In genomic region chr3:152160350-152161011, GRCh38 we compare ENCODE assay signal across 23 cellular contexts.
A peak's percentile ranks its signal among the peaks of the same experiment; 100 is the strongest.
DNase-seq lines count a peak whose midpoint lies in the region; ATAC-seq, FAIRE-seq and TF ChIP-seq lines count a peak whose summit lies in the region.
"Had no signal": no experiment of that assay in that cellular context is flagged by ENCODE, and none has a peak within 500 bp of the region (broad histone marks: within the 10 kb centered on the region; RNA-seq: fewer than 3 reads in every experiment).

No MANE protein-coding gene starts in this region.

- H3K4me2 ChIP-seq in astrocyte (ENCODE audit: low read length): no peak overlapping the region

- no peak overlapping the region for H3K27ac Mint-ChIP-seq in astrocyte (ENCODE audit: unreplicated experiment)
- H3K27ac Mint-ChIP-seq: memory B cell; naive B cell; stimulated activated naive CD8-positive, alpha-beta T cell treated with anti-CD3 and anti-CD28 coated beads, Interleukin-15, amount 100 ng/mL, for 72 hours had no signal

- no peak for TF ChIP-seq POLR2A in transverse colon (IDR thresholded peaks at IDR 0.05)

- no peaks in the 10 kb centered on the region for H3K36me3 Mint-ChIP-seq in astrocyte (ENCODE audit: low read depth, unreplicated experiment)

- H3K4me3 ChIP-seq in astrocyte (ENCODE audit: insufficient read depth, low read depth, low read length) (no peak overlapping the region), transverse colon (no peak overlapping the region), right atrium auricular region (no peak overlapping the region)
- H3K4me3 ChIP-seq: ovary, upper lobe of right lung had no signal

- no peaks in the 10 kb centered on the region for H3K79me2 ChIP-seq in astrocyte (ENCODE audit: insufficient read depth, low read length)

- TF ChIP-seq CTCF in astrocyte (IDR thresholded peaks at IDR 0.05; ENCODE audit: insufficient read depth, low read depth, low read length) (no peak), transverse colon (IDR thresholded peaks at IDR 0.05) (no peak), right atrium auricular region (IDR thresholded peaks at IDR 0.05) (no peak)

- H3K9me3 ChIP-seq in astrocyte (ENCODE audit: insufficient read depth, low read depth, low read length) (no peaks in the 10 kb centered on the region), transverse colon (peaks cover 0 to 3% of the 10 kb centered on the region in 2 donors), right atrium auricular region (no peaks in the 10 kb centered on the region)
- H3K9me3 ChIP-seq: ovary, upper lobe of right lung had no signal

- H3K9me3 Mint-ChIP-seq in astrocyte (ENCODE audit: unreplicated experiment): peaks cover 3% of the 10 kb centered on the region
- H3K9me3 Mint-ChIP-seq: memory B cell had no signal

- no peak for TF ChIP-seq EP300 in transverse colon (IDR thresholded peaks at IDR 0.05; ENCODE audit: low read depth)

- no peaks in the 10 kb centered on the region for H3K27me3 ChIP-seq in astrocyte (ENCODE audit: insufficient read depth, low read length)
- no peaks in the 10 kb centered on the region for H3K27me3 ChIP-seq in transverse colon
- H3K27me3 ChIP-seq in right atrium auricular region: no peaks in the 10 kb centered on the region
- H3K27me3 ChIP-seq: upper lobe of right lung had no signal

- in situ Hi-C loops in transverse colon (cut with MboI; ENCODE audit: low pct_ligation_motif_present in 1 of 4, low pct_unique_long_range_greater_than_20kb in 1 of 4, low sequenced_read_pairs in 3 of 4): no loop called here

- no peak for FAIRE-seq in astrocyte (lab: Jason Lieb, UNC)
- FAIRE-seq: H1 had no signal

- no peak overlapping the region for H3K4me3 Mint-ChIP-seq in astrocyte (ENCODE audit: unreplicated experiment)
- H3K4me3 Mint-ChIP-seq: memory B cell; naive B cell; stimulated activated naive CD8-positive, alpha-beta T cell treated with anti-CD3 and anti-CD28 coated beads, Interleukin-15, amount 100 ng/mL, for 72 hours had no signal

- no peaks in the 10 kb centered on the region for H4K20me1 ChIP-seq in astrocyte (ENCODE audit: insufficient read depth, low read length)

- ATAC-seq in GM18520 (IDR thresholded peaks at IDR 0.05; ENCODE audit: unreplicated experiment): peak; percentile 27
- peak; percentile 45 for ATAC-seq in HG02852 (IDR thresholded peaks at IDR 0.05; ENCODE audit: unreplicated experiment)
- ATAC-seq: left cardiac atrium; right cardiac atrium; stimulated activated naive CD8-positive, alpha-beta T cell treated with anti-CD3 and anti-CD28 coated beads, Interleukin-15, amount 100 ng/mL, for 72 hours; upper lobe of right lung had no signal

- no peak overlapping the region for H3K9ac ChIP-seq in astrocyte (ENCODE audit: low read length)

- WGBS in transverse colon (ENCODE audit: low coverage in 1 of 2), 2 donors: 67 to 77% methylated on average over 5 of the region's 5 CpGs

- H2AFZ ChIP-seq in astrocyte (ENCODE audit: low read depth, low read length): peak overlapping the region; percentile 42

- H3K27ac ChIP-seq in astrocyte (ENCODE audit: low read depth, low read length): no peak overlapping the region
- H3K27ac ChIP-seq in transverse colon: peak overlapping the region; percentile 4 to 44 (median 28)
- no peak overlapping the region for H3K27ac ChIP-seq in right atrium auricular region
- H3K27ac ChIP-seq: ovary, RWPE1, upper lobe of right lung had no signal

- DNase-seq in astrocyte (ENCODE audit: low read depth): no peak
- DNase-seq in transverse colon: no peak
- DNase-seq in right atrium auricular region (ENCODE audit: low spot score): no peak
- DNase-seq in DMS153 (lab: John Stamatoyannopoulos, UW): no peak
- no peak for DNase-seq in activated effector memory CD4-positive, alpha-beta T cell treated with Interleukin-2 at 50 U/mL for 16 hours
- DNase-seq: activated CD4-positive, alpha-beta T cell treated with anti-CD3 and anti-CD28 coated beads, Interleukin-2, amount 50 U/mL, for 4 hours; cortex of kidney; DMS 273 treated with DMSO at 0.1 percent for 48 hours; KG1; left cardiac atrium; naive B cell; NCI-H2171 treated with DMSO at 0.1 percent for 48 hours; NCI-H524 treated with DMSO at 0.1 percent for 48 hours; ovary; right cardiac atrium; stimulated activated naive CD8-positive, alpha-beta T cell treated with anti-CD3 and anti-CD28 coated beads, Interleukin-15, amount 100 ng/mL, for 72 hours; T-helper 9 cell; upper lobe of right lung had no signal

- intact Hi-C loops in transverse colon (cut with DNase I; ENCODE audit: low total_unique reads): no loop called here

- peaks cover 10% of the 10 kb centered on the region for H3K4me1 Mint-ChIP-seq in astrocyte (ENCODE audit: low read depth, unreplicated experiment)
- H3K4me1 Mint-ChIP-seq: memory B cell; naive B cell; stimulated activated naive CD8-positive, alpha-beta T cell treated with anti-CD3 and anti-CD28 coated beads, Interleukin-15, amount 100 ng/mL, for 72 hours had no signal

- peaks cover 9% of the 10 kb centered on the region for H3K4me1 ChIP-seq in astrocyte (ENCODE audit: insufficient read depth, low read length)
- H3K4me1 ChIP-seq in transverse colon: peaks cover 0 to 23% (median 5%) of the 10 kb centered on the region in 4 donors
- no peaks in the 10 kb centered on the region for H3K4me1 ChIP-seq in right atrium auricular region
- H3K4me1 ChIP-seq: upper lobe of right lung had no signal

- H3K27me3 Mint-ChIP-seq in astrocyte (ENCODE audit: low read depth, unreplicated experiment): no peaks in the 10 kb centered on the region
- H3K27me3 Mint-ChIP-seq: memory B cell; naive B cell; stimulated activated naive CD8-positive, alpha-beta T cell treated with anti-CD3 and anti-CD28 coated beads, Interleukin-15, amount 100 ng/mL, for 72 hours had no signal

- H3K36me3 ChIP-seq in astrocyte (ENCODE audit: insufficient read depth, low read length): no peaks in the 10 kb centered on the region
- no peaks in the 10 kb centered on the region for H3K36me3 ChIP-seq in transverse colon
- H3K36me3 ChIP-seq in right atrium auricular region: no peaks in the 10 kb centered on the region
- H3K36me3 ChIP-seq: ovary, upper lobe of right lung had no signal

Comparison
In these comparisons a context has a peak if more than half of its experiments do, and no peak if none do; other contexts are left out.
1. H3K27ac ChIP-seq: peak in transverse colon (4 of 4); none in astrocyte (single experiment) and right atrium auricular region (0 of 2).